ENCODE assay signal across 10 cellular contexts in the genomic region with DNA sequence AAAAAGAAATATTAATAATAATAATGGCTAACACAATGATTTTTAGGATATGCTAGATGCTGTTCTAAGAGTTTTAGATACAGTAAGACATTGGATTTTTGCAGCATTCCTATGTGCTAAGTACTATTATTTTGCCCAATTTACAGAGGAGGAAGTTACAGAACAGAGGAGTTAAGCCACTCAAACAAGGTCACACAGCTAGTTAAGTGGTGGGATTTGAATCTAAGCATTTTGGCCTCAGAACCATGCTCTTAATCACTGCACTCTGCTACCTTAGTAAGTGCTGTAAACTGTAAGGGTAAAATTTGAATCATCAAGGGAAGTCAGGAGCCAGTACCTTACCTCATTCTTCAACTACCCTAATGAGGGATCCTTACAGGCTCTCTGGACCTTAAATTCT.
"Had no signal": no experiment of that assay in that cellular context is flagged by ENCODE, and none has a peak within 500 bp of the region (broad histone marks: within the 10 kb centered on the region; RNA-seq: fewer than 3 reads in every experiment).

No MANE protein-coding gene starts in this region.

- H3K4me1 Mint-ChIP-seq: IgD-negative memory B cell had no signal

- DNase-seq: IMR-90, Karpas-422, Kasumi-1, KBM-7, KG1 had no signal

- H3K27ac ChIP-seq: HL-60, KMS-11 had no signal

- H3K4me2 ChIP-seq: KMS-11 had no signal

- H3K27ac Mint-ChIP-seq: IgD-negative memory B cell had no signal

- ATAC-seq: HepG2 had no signal

- H3K9ac ChIP-seq: KMS-11 had no signal

- FAIRE-seq: HepG2, HTR-8/SVneo had no signal

- H3K27me3 Mint-ChIP-seq: IgD-negative memory B cell had no signal

- H3K4me3 Mint-ChIP-seq: IgD-negative memory B cell had no signal
